In genomic region chr12:65640489-65640901, GRCh38 we compare ENCODE assay signal across 1 cellular context.
TF ChIP-seq lines count a peak whose summit lies in the region.

No MANE protein-coding gene starts in this region.

TF ChIP-seq in GM23338, 12 proteins besides CTCF, POLR2A, EP300 and RAD21 (continued from another document):
- no peak for TF ChIP-seq ZNF462 (CRISPR knock-in tag; IDR thresholded peaks at IDR 0.05)
- no peak for TF ChIP-seq ZNF114 (CRISPR knock-in tag; IDR thresholded peaks at IDR 0.05)
TF ChIP-seq in GM23338: peak in this region for 0.
